Comparison of ENCODE assay signal across 20 cellular contexts in the genomic region with DNA sequence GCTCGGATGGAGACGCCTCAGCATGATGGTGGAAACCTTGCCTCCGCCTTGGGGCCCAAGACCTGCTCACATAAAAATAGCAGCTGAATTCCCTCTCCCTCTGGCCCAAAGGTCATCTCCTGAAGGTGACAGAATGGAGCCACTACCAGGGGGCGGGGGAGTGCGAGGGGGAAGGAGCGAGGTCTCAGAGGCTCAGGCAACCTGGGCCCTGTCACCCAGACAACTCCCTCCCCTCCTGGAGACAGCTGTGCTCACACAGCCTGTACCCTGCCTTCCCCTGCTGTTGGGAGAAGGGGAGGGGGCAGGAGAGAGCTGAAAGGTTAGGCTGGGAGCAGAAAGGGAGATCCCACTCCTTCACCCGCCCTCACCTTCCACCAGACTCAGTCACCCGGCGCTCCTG.
DNase-seq lines count a peak whose midpoint lies in the region; ATAC-seq and TF ChIP-seq lines count a peak whose summit lies in the region.
"Had no signal": no experiment of that assay in that cellular context is flagged by ENCODE, and none has a peak within 500 bp of the region (broad histone marks: within the 10 kb centered on the region; RNA-seq: fewer than 3 reads in every experiment).

No MANE protein-coding gene starts in this region.

- WGBS in mesenchymal stem cell: 85% methylated on average over 6 of the region's 9 CpGs

- no peak overlapping the region for H2BK15ac ChIP-seq in mesenchymal stem cell (ENCODE audit: low read depth, poor library complexity, severe bottlenecking)

- peak overlapping the region; percentile 24 for H2AK5ac ChIP-seq in mesenchymal stem cell (ENCODE audit: low read length, severe bottlenecking)

- DNase-seq in Right ventricle myocardium inferior (ENCODE audit: missing footprints) (no peak), cardiac septum (ENCODE audit: low spot score) (no peak), glutamatergic neuron (peak; percentile 44), mesenchymal stem cell (no peak), Ammon's horn (ENCODE audit: low spot score) (no peak), T-helper 2 cell (no peak), G401 (ENCODE audit: low spot score) (no peak)
- no peak for DNase-seq in activated CD4-positive, alpha-beta T cell treated with anti-CD3 and anti-CD28 coated beads for 48 hours
- DNase-seq: activated CD4-positive, alpha-beta T cell treated with anti-CD3 and anti-CD28 coated beads for 4 hours; activated naive CD4-positive, alpha-beta T cell; activated T-cell treated with anti-CD3 and anti-CD28 coated beads, Interleukin-2, amount 50 U/mL, for 48 hours; CD4-positive, alpha-beta T cell; colonic mucosa; effector memory CD4-positive, alpha-beta T cell; foreskin keratinocyte; NCI-H1048; substantia nigra; T-helper 17 cell had no signal

- in situ Hi-C loops in G401 (cut with HindIII; ENCODE audit: low sequenced_read_pairs): no loop called here

- peak overlapping the region in 1 of 2 experiments; percentile 8 for H2BK12ac ChIP-seq in mesenchymal stem cell (ENCODE audit: low read length in 2 of 2)

- H3K23ac ChIP-seq in mesenchymal stem cell (ENCODE audit: low read length in 2 of 2): no peak overlapping the region

- H3K4me1 Mint-ChIP-seq in glutamatergic neuron (ENCODE audit: low read depth, unreplicated experiment): peaks cover 8% of the 10 kb centered on the region

- no peak overlapping the region for H2BK120ac ChIP-seq in mesenchymal stem cell (ENCODE audit: low read depth, low read length)

- no peaks in the 10 kb centered on the region for H3K36me3 ChIP-seq in mesenchymal stem cell (ENCODE audit: control insufficient read depth in 1 of 2, insufficient read depth in 2 of 2, low read depth in 1 of 2, low read length in 2 of 2)
- H3K36me3 ChIP-seq: colonic mucosa had no signal

- no peaks in the 10 kb centered on the region for H3K79me1 ChIP-seq in mesenchymal stem cell (replicated peaks; ENCODE audit: low read length, poor library complexity, severe bottlenecking)

- H3K4me1 ChIP-seq in mesenchymal stem cell (ENCODE audit: control insufficient read depth, insufficient read depth, low read depth, low read length): peaks cover 47% of the 10 kb centered on the region

- no peaks in the 10 kb centered on the region for H3K9me3 ChIP-seq in mesenchymal stem cell (ENCODE audit: control insufficient read depth, low read length)
- H3K9me3 ChIP-seq: colonic mucosa had no signal

- intact Hi-C loops in Right ventricle myocardium inferior (cut with DNase I): loop anchor here (5.0 kb wide), 1 partner anchor 65 kb away; no protein-coding TSS in a partner anchor
- intact Hi-C loops in cardiac septum (cut with DNase I): no loop called here

- H3K4me3 Mint-ChIP-seq in glutamatergic neuron (ENCODE audit: unreplicated experiment): no peak overlapping the region
- H3K4me3 Mint-ChIP-seq: CD4-positive, alpha-beta T cell; T-helper 17 cell had no signal

- no peak overlapping the region for H3K14ac ChIP-seq in mesenchymal stem cell (ENCODE audit: low read length in 2 of 2)

- H2BK5ac ChIP-seq in mesenchymal stem cell (ENCODE audit: low read depth, low read length, poor library complexity, severe bottlenecking): no peak overlapping the region

- H3K18ac ChIP-seq in mesenchymal stem cell (ENCODE audit: low read depth in 1 of 2, low read length in 2 of 2): peak overlapping the region in 1 of 2 experiments; percentile 55

- no peak overlapping the region for H3K9ac ChIP-seq in mesenchymal stem cell (ENCODE audit: low read length)

- H3K4me3 ChIP-seq in mesenchymal stem cell (ENCODE audit: insufficient read depth in 1 of 2, low read depth in 1 of 2, low read length in 2 of 2): no peak overlapping the region
- H3K4me3 ChIP-seq: colonic mucosa, smooth muscle cell had no signal

- H3K27me3 ChIP-seq in mesenchymal stem cell (ENCODE audit: control insufficient read depth in 1 of 2, insufficient read depth in 1 of 2, low read length in 2 of 2): peaks cover 0 to 18% of the 10 kb centered on the region in 2 experiments
- H3K27me3 ChIP-seq: colonic mucosa, foreskin keratinocyte had no signal

- H2AFZ ChIP-seq in mesenchymal stem cell (ENCODE audit: low read depth, low read length): no peak overlapping the region

- H3K4ac ChIP-seq in mesenchymal stem cell (ENCODE audit: low read depth in 1 of 2, low read length in 2 of 2): no peak overlapping the region

- H3K27ac ChIP-seq in mesenchymal stem cell (ENCODE audit: low read length, poor library complexity, severe bottlenecking): no peak overlapping the region
- H3K27ac ChIP-seq: colonic mucosa, foreskin keratinocyte had no signal

- TF ChIP-seq CTCF in glutamatergic neuron (IDR thresholded peaks at IDR 0.05; ENCODE audit: partially characterized antibody, unreplicated experiment): no peak

- H3K4me2 ChIP-seq in mesenchymal stem cell (ENCODE audit: low read length, poor library complexity, severe bottlenecking): no peak overlapping the region
- H3K4me2 ChIP-seq: smooth muscle cell had no signal

- H3K27ac Mint-ChIP-seq in glutamatergic neuron (ENCODE audit: unreplicated experiment): no peak overlapping the region
- H3K27ac Mint-ChIP-seq: CD4-positive, alpha-beta T cell; T-helper 17 cell had no signal

- peaks cover 9% of the 10 kb centered on the region for H3K9me3 Mint-ChIP-seq in glutamatergic neuron (ENCODE audit: unreplicated experiment)
- H3K9me3 Mint-ChIP-seq: CD4-positive, alpha-beta T cell had no signal

- ATAC-seq in Right ventricle myocardium inferior: peak; percentile 40
- ATAC-seq: esophagus mucosa, foreskin keratinocyte, T-helper 17 cell had no signal

- peaks cover 1% of the 10 kb centered on the region for H3K27me3 Mint-ChIP-seq in glutamatergic neuron (ENCODE audit: unreplicated experiment)
- H3K27me3 Mint-ChIP-seq: CD4-positive, alpha-beta T cell; T-helper 17 cell had no signal

- H4K8ac ChIP-seq in mesenchymal stem cell (ENCODE audit: low read length): no peak overlapping the region

- no peaks in the 10 kb centered on the region for H3K36me3 Mint-ChIP-seq in glutamatergic neuron (ENCODE audit: unreplicated experiment)

- peak overlapping the region; percentile 5 for H4K91ac ChIP-seq in mesenchymal stem cell (ENCODE audit: low read length)
